8 cellular contexts compared by ENCODE assay signal in the genomic region with DNA sequence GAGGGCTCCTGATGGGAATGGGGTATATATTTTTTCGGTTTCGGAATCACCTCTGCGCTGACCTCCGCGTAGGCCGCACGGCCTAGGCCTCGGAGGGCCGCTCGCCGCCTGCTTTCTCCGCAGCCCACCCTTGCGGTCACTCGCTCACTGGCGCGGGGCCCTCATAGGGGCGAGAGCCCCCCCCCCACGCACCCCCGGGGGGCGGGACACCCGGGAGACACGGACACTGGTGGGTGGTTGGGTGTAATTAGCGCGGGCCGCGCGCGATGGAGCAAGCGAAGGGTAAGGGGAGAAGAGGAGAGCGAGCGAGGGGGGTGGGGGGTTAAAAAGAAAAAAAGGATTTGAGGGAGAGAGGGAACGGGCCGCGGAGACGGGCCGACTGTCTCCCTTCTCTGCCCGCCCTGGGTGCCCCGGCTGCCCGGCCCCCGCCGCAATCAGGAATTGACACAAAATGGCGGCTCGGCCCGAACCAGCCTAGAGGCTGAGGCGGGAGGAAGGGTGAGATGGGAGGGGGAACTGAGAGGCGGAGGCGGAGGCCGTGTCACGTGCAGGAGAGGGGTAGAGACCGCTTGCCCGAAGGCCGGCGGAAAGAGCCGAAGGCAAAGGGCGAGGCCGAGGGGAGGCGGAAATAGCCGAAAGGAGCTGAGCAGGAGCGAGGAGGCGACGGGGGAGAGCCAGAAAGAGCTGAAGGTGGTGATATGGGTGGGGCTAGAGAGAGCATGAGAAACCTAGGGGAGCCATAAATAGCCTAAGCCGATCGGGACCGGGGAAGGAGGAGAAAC. TPM values are rescaled to one million over a fixed set of nuclear protein-coding genes. Genes with fewer than 3 reads are reported as not detected.
DNase-seq lines count a peak whose midpoint lies in the region; ATAC-seq, FAIRE-seq and TF ChIP-seq lines count a peak whose summit lies in the region.

No MANE protein-coding gene starts in this region.

- peaks cover 32% of the 10 kb centered on the region for H3K4me1 Mint-ChIP-seq in Caco-2 (ENCODE audit: low read depth, unreplicated experiment)

- H2BK12ac ChIP-seq in H1 (ENCODE audit: low read depth, low read length) (peak overlapping the region; percentile 22; the same call in 1 of the 2 replicates), mesenchymal stem cell (ENCODE audit: low read length in 2 of 2) (peak overlapping the region in 1 of 2 experiments; percentile 54)

- H3K23me2 ChIP-seq in H1 (ENCODE audit: low read depth, low read length), result peaks cover 12% of the 10 kb centered on the region

- H2BK20ac ChIP-seq in H1 (ENCODE audit: low read length), result no peak overlapping the region

- BruUV-seq in Caco-2 (replicated peaks; lab: Mats Ljungman, UMichigan), result TSS peak; percentile 2

- TF ChIP-seq RAD21 in H1 (IDR thresholded peaks at IDR 0.05 in 1 of 2, conservative IDR thresholded peaks at IDR 0.05 in 1 of 2; ENCODE audit: low read depth in 2 of 2, low read length in 2 of 2), result no peak

- no peak overlapping the region for H2BK15ac ChIP-seq in H1 (ENCODE audit: low read length)
- peak overlapping the region; percentile 99 for H2BK15ac ChIP-seq in mesenchymal stem cell (ENCODE audit: low read depth, poor library complexity, severe bottlenecking)

- no peaks in the 10 kb centered on the region for H4K20me1 ChIP-seq in H1 (replicated peaks in 1 of 2; ENCODE audit: control insufficient read depth in 1 of 2, insufficient read depth in 2 of 2, low read length in 2 of 2)

- no peaks in the 10 kb centered on the region for H3K9me3 Mint-ChIP-seq in Caco-2 (ENCODE audit: unreplicated experiment)

- FAIRE-seq in H1 (lab: Jason Lieb, UNC), result no peak

- peaks cover 64% of the 10 kb centered on the region for H3K36me3 Mint-ChIP-seq in Caco-2 (ENCODE audit: insufficient read depth, unreplicated experiment)

- CTCF ChIA-PET in Caco-2 (lab: Charles Lee) (interaction anchor here (0.6 to 2.1 kb wide), 16 partner anchors 13 to 188 kb away, joined by 3 to 25 read pairs (median 4); partner anchors contain the start of gene SAE1), H1 (lab: Charles Lee; ENCODE audit: partially characterized antibody) (interaction anchor here (0.8 to 4.0 kb wide), 9 partner anchors 10 to 99 kb away, joined by 3 to 29 read pairs (median 5); no protein-coding TSS in a partner anchor)

- peak; percentile 47 to 50; a peak in 2 of 3 replicates for TF ChIP-seq POLR2A in H1 (IDR thresholded peaks at IDR 0.05; ENCODE audit: control extremely low read depth in 1 of 2, low read depth in 2 of 2, low read length in 2 of 2)

- H2BK5ac ChIP-seq in H1 (ENCODE audit: low read depth, low read length) (peak overlapping the region; percentile 98), mesenchymal stem cell (ENCODE audit: low read depth, low read length, poor library complexity, severe bottlenecking) (peak overlapping the region; percentile 99)

- no peaks in the 10 kb centered on the region; the same call in 1 of the 2 replicates for H3K36me3 ChIP-seq in Caco-2 (ENCODE audit: control insufficient read depth, insufficient read depth, low read length)
- H3K36me3 ChIP-seq in H1 (ENCODE audit: control insufficient read depth in 2 of 4, insufficient read depth in 4 of 4, low read length in 3 of 4), result peaks cover 0 to 18% (median 2%) of the 10 kb centered on the region in 4 experiments; a peak in 4 of 8 replicates
- peaks cover 0 to 15% of the 10 kb centered on the region in 2 experiments for H3K36me3 ChIP-seq in mesenchymal stem cell (ENCODE audit: control insufficient read depth in 1 of 2, insufficient read depth in 2 of 2, low read depth in 1 of 2, low read length in 2 of 2)

- H2BK120ac ChIP-seq in H1 (replicated peaks; ENCODE audit: low read depth, low read length), result no peak overlapping the region
- H2BK120ac ChIP-seq in mesenchymal stem cell (ENCODE audit: low read depth, low read length), result peak overlapping the region; percentile 99

- H3K9me3 ChIP-seq in Caco-2 (no peaks in the 10 kb centered on the region), H1 (ENCODE audit: insufficient read depth in 2 of 2, low read depth in 1 of 2, low read length in 1 of 2) (no peaks in the 10 kb centered on the region), mesenchymal stem cell (ENCODE audit: control insufficient read depth, low read length) (no peaks in the 10 kb centered on the region)

- peak overlapping the region; percentile 97 for H3K4me3 Mint-ChIP-seq in Caco-2 (ENCODE audit: unreplicated experiment)

- H3K27me3 Mint-ChIP-seq in Caco-2 (ENCODE audit: insufficient read depth, unreplicated experiment), result no peaks in the 10 kb centered on the region

- no peak overlapping the region for H3K23ac ChIP-seq in H1 (ENCODE audit: insufficient read length)
- H3K23ac ChIP-seq in mesenchymal stem cell (ENCODE audit: low read length in 2 of 2), result peak overlapping the region; percentile 50 to 79

- H3K4me3 ChIP-seq in Caco-2 (ENCODE audit: low read depth, low read length) (peak overlapping the region; percentile 64), H1 (ENCODE audit: extremely low read depth in 1 of 4, insufficient read depth in 2 of 4, low read depth in 3 of 4, low read length in 4 of 4) (peak overlapping the region; percentile 83 to 94 (median 89)), mesenchymal stem cell (ENCODE audit: insufficient read depth in 1 of 2, low read depth in 1 of 2, low read length in 2 of 2) (peak overlapping the region; percentile 91 to 92)

- peak overlapping the region; percentile 99 for H3K27ac Mint-ChIP-seq in Caco-2 (ENCODE audit: unreplicated experiment)

- H3K4me2 ChIP-seq in H1 (ENCODE audit: insufficient read depth in 1 of 2, low read depth in 2 of 2, low read length in 2 of 2) (peak overlapping the region; percentile 73 to 88), mesenchymal stem cell (ENCODE audit: low read length, poor library complexity, severe bottlenecking) (peak overlapping the region; percentile 89)

- WGBS in H1 (ENCODE audit: extremely low coverage in 1 of 2, insufficient coverage in 1 of 2, insufficient read length in 1 of 2, insufficient replicate concordance in 2 of 2, low coverage in 1 of 2, low lambda C conversion rate in 2 of 2, missing lambda C conversion rate in 1 of 2), 2 experiments, result 2% methylated on average over 27 of the region's 64 CpGs; no CpG with 5 or more reads in 1 of the 2 experiments
- WGBS in mesenchymal stem cell, result 1% methylated on average over 64 of the region's 64 CpGs

- intact Hi-C loops in Caco-2 (cut with micrococcal nuclease; ENCODE audit: unreplicated experiment), result loop anchor here (1.0 to 5.0 kb wide), 5 partner anchors 12 to 65 kb away; partner anchors contain the start of genes SAE1 and TMEM160

- H3K18ac ChIP-seq in H1 (ENCODE audit: extremely low read depth, low read length), result peak overlapping the region; percentile 88
- H3K18ac ChIP-seq in mesenchymal stem cell (ENCODE audit: low read depth in 1 of 2, low read length in 2 of 2), result peak overlapping the region; percentile 98 to 99

- no peak overlapping the region for H2AFZ ChIP-seq in H1 (ENCODE audit: low read length)
- H2AFZ ChIP-seq in mesenchymal stem cell (ENCODE audit: low read depth, low read length), result peak overlapping the region; percentile 58

- peaks cover 23% of the 10 kb centered on the region for H3K4me1 ChIP-seq in Caco-2
- H3K4me1 ChIP-seq in H1 (replicated peaks in 1 of 4; ENCODE audit: control insufficient read depth in 3 of 4, insufficient read depth in 4 of 4, low read length in 3 of 4), result peaks cover 4 to 15% (median 14%) of the 10 kb centered on the region in 4 experiments; a peak in 6 of 7 replicates
- peaks cover 3% of the 10 kb centered on the region for H3K4me1 ChIP-seq in mesenchymal stem cell (ENCODE audit: control insufficient read depth, insufficient read depth, low read depth, low read length)

- TF ChIP-seq EP300 in H1 (IDR thresholded peaks at IDR 0.05; ENCODE audit: borderline replicate concordance in 1 of 2, low read depth in 2 of 2, low read length in 2 of 2), result no peak

- peak overlapping the region; percentile 88 for H3K56ac ChIP-seq in H1 (replicated peaks; ENCODE audit: insufficient read length, low read depth, low read length)

- H4K5ac ChIP-seq in H1 (ENCODE audit: insufficient read length, low read depth, low read length), result peak overlapping the region; percentile 95

- peaks cover 0 to 39% of the 10 kb centered on the region in 2 experiments; a peak in 2 of 4 replicates for H3K79me2 ChIP-seq in H1 (ENCODE audit: control insufficient read depth in 1 of 2, insufficient read depth in 2 of 2, low read length in 2 of 2)

- H3K14ac ChIP-seq in H1 (ENCODE audit: insufficient read length), result no peak overlapping the region
- H3K14ac ChIP-seq in mesenchymal stem cell (ENCODE audit: low read length in 2 of 2), result peak overlapping the region; percentile 74 to 89

- POLR2A ChIA-PET in Caco-2 (lab: Charles Lee) (interaction anchor here (0.6 to 3.0 kb wide), 31 partner anchors 9 to 1078 kb away, joined by 3 to 75 read pairs (median 5); partner anchors contain the start of genes CCDC9, DHX34, SAE1 and TMEM160), H1 (lab: Charles Lee; ENCODE audit: partially characterized antibody) (interaction anchor here (0.6 to 12.2 kb wide), 56 partner anchors 10 to 1638 kb away, joined by 3 to 209 read pairs (median 4); partner anchors contain the start of genes DHX34, FKRP, INAFM1 and NPAS1)

- TF ChIP-seq CTCF in Caco-2 (IDR thresholded peaks at IDR 0.05; ENCODE audit: insufficient read depth in 1 of 2, low read depth in 1 of 2, low read length in 1 of 2, severe bottlenecking in 1 of 2, unreplicated experiment in 1 of 2), result no peak
- no peak for TF ChIP-seq CTCF in H1 (IDR thresholded peaks at IDR 0.05; ENCODE audit: control extremely low read depth in 1 of 3, insufficient read depth in 1 of 3, low read depth in 1 of 3, low read length in 3 of 3)

- peak; percentile 72 for ATAC-seq in GM21390 (IDR thresholded peaks at IDR 0.05; ENCODE audit: unreplicated experiment)

- no peak overlapping the region; the same call in 1 of the 2 replicates for H2AK5ac ChIP-seq in H1 (ENCODE audit: low read depth, low read length)
- peak overlapping the region; percentile 96 for H2AK5ac ChIP-seq in mesenchymal stem cell (ENCODE audit: low read length, severe bottlenecking)

- no peaks in the 10 kb centered on the region for H3K27me3 ChIP-seq in Caco-2 (replicated peaks; ENCODE audit: control insufficient read depth, insufficient read depth, low read length)
- H3K27me3 ChIP-seq in H1 (replicated peaks in 1 of 4; ENCODE audit: control insufficient read depth in 3 of 4, extremely low read depth in 1 of 4, insufficient read depth in 3 of 4, low read length in 3 of 4), result no peaks in the 10 kb centered on the region
- no peaks in the 10 kb centered on the region for H3K27me3 ChIP-seq in mesenchymal stem cell (ENCODE audit: control insufficient read depth in 1 of 2, insufficient read depth in 1 of 2, low read length in 2 of 2)

- H3K79me1 ChIP-seq in H1 (ENCODE audit: low read depth, low read length) (no peaks in the 10 kb centered on the region), mesenchymal stem cell (replicated peaks; ENCODE audit: low read length, poor library complexity, severe bottlenecking) (peaks cover 1% of the 10 kb centered on the region)

- H4K91ac ChIP-seq in H1 (replicated peaks; ENCODE audit: insufficient read length, low read length), result peak overlapping the region; percentile 87
- H4K91ac ChIP-seq in mesenchymal stem cell (ENCODE audit: low read length), result peak overlapping the region; percentile 100

- DNase-seq in Caco-2 (peak; percentile 100), HUDEP-2 (lab: John Stamatoyannopoulos, UW; ENCODE audit: unreplicated experiment in 76 of 76) (peak; percentile 96 to 100 (median 100)), NOMO-1 treated with dmso at 0.1 percent for 144 hours (lab: John Stamatoyannopoulos, UW; ENCODE audit: unreplicated experiment) (peak; percentile 99), H1 (ENCODE audit: low read depth in 1 of 2, low spot score in 2 of 2) (peak; percentile 99), mesenchymal stem cell (peak; percentile 99)
- peak; percentile 97 for DNase-seq in activated CD8-positive, alpha-beta memory T cell treated with anti-CD3 and anti-CD28 coated beads, Interleukin-2, amount 50 U/mL, for 1 hour (ENCODE audit: extremely low read depth)
- DNase-seq in stimulated activated CD8-positive, alpha-beta memory T cell treated with anti-CD3 and anti-CD28 coated beads, Interleukin-12 subunit alpha, Interleukin-12 subunit beta, amount 100 ng/mL, for 24 hours (ENCODE audit: extremely low read depth), result peak; percentile 98

- peak overlapping the region; percentile 100 for H4K8ac ChIP-seq in H1 (ENCODE audit: extremely low read depth, insufficient read depth, low read length)
- H4K8ac ChIP-seq in mesenchymal stem cell (ENCODE audit: low read length), result peak overlapping the region; percentile 99

- H3K4ac ChIP-seq in H1 (replicated peaks; ENCODE audit: insufficient read length, low read depth, low read length) (peak overlapping the region; percentile 88), mesenchymal stem cell (ENCODE audit: low read depth in 1 of 2, low read length in 2 of 2) (peak overlapping the region; percentile 93 to 100)

- H3K9ac ChIP-seq in H1 (replicated peaks in 1 of 4; ENCODE audit: extremely low read depth in 1 of 4, low read depth in 3 of 4, low read length in 3 of 4) (peak overlapping the region; percentile 94 to 99 (median 96)), mesenchymal stem cell (ENCODE audit: low read length) (peak overlapping the region; percentile 100)

- H3K27ac ChIP-seq in H1 (ENCODE audit: low read depth, low read length), result peak overlapping the region; percentile 99
- peak overlapping the region; percentile 100 for H3K27ac ChIP-seq in mesenchymal stem cell (ENCODE audit: low read length, poor library complexity, severe bottlenecking)

RNA-seq across cellular contexts. Expression of gene ZC3H4, which starts 0.7 kb away (rescaled TPM):
- total RNA-seq in Caco-2 (2022), result 70.3 and 77.7 TPM in 2 replicates
- total RNA-seq in H1 (2021; fragmentation: NEBNext Ultra II Directional; extraction: Animal tissue kit (Norgen Biotek cat#: 25700)), result 92.0 and 104 TPM in 2 replicates
- 6.6 and 9.8 TPM in 2 replicates for polyA plus RNA-seq in H1 (2011; rRNA removed)
- polyA plus RNA-seq in H1 (2011; cell fraction: cytosol; rRNA removed), result 8.5 TPM
- polyA plus RNA-seq in H1 (2011; cell fraction: nucleus; rRNA removed), result 22.5 TPM
- 35.8 to 57.1 TPM (median 46.0 TPM) in 4 replicates for polyA plus RNA-seq in H1 (2012, experiment 1 of 2)
- polyA plus RNA-seq in H1 (2012, experiment 2 of 2), result 21.2 TPM
- polyA plus RNA-seq in H1 (2013, experiment 1 of 2), result 34.8 TPM
- polyA plus RNA-seq in H1 (2013, experiment 2 of 2), result 33.0 TPM
- 17.8 and 22.5 TPM in 2 replicates for polyA minus RNA-seq in H1 (2011; rRNA and poly(A)+ RNA removed)
- 32.1 TPM for polyA minus RNA-seq in H1 (2011; cell fraction: cytosol; rRNA and poly(A)+ RNA removed)
- 20.7 TPM for polyA minus RNA-seq in H1 (2011; cell fraction: nucleus; rRNA and poly(A)+ RNA removed)
- 12.6 TPM for polyA plus RNA-seq in mesenchymal stem cell (2013, experiment 1 of 2)
- polyA plus RNA-seq in mesenchymal stem cell (2013, experiment 2 of 2), result 12.7 TPM

RNA-seq across cellular contexts. Expression of gene SAE1, which starts 17.8 kb away (rescaled TPM):
- 238 and 251 TPM in 2 replicates for total RNA-seq in Caco-2 (2022)
- total RNA-seq in H1 (2021; fragmentation: NEBNext Ultra II Directional; extraction: Animal tissue kit (Norgen Biotek cat#: 25700)), result 268 and 273 TPM in 2 replicates
- polyA plus RNA-seq in H1 (2011; rRNA removed), result 204 and 213 TPM in 2 replicates
- 282 TPM for polyA plus RNA-seq in H1 (2011; cell fraction: cytosol; rRNA removed)
- polyA plus RNA-seq in H1 (2011; cell fraction: nucleus; rRNA removed), result 128 TPM
- polyA plus RNA-seq in H1 (2012, experiment 1 of 2), result 252 to 307 TPM (median 272 TPM) in 4 replicates
- polyA plus RNA-seq in H1 (2012, experiment 2 of 2), result 223 TPM
- polyA plus RNA-seq in H1 (2013, experiment 1 of 2), result 207 TPM
- polyA plus RNA-seq in H1 (2013, experiment 2 of 2), result 212 TPM
- polyA minus RNA-seq in H1 (2011; rRNA and poly(A)+ RNA removed), result 127 and 143 TPM in 2 replicates
- polyA minus RNA-seq in H1 (2011; cell fraction: cytosol; rRNA and poly(A)+ RNA removed), result 79.1 TPM
- 38.4 TPM for polyA minus RNA-seq in H1 (2011; cell fraction: nucleus; rRNA and poly(A)+ RNA removed)
- 133 TPM for polyA plus RNA-seq in mesenchymal stem cell (2013, experiment 1 of 2)
- polyA plus RNA-seq in mesenchymal stem cell (2013, experiment 2 of 2), result 135 TPM

Comparison
In these comparisons a context has a peak if more than half of its experiments do, and no peak if none do; other contexts are left out.
1. Peak in every context shown above with its lines: DNase-seq, ATAC-seq, H3K4me3 ChIP-seq and H3K27ac ChIP-seq.